In genomic region chr19:41309225-41310030, GRCh38 we compare ENCODE assay signal across 8 cellular contexts. TPM values are rescaled to one million over a fixed set of nuclear protein-coding genes. Genes with fewer than 3 reads are reported as not detected.
DNase-seq lines count a peak whose midpoint lies in the region; ATAC-seq, FAIRE-seq and TF ChIP-seq lines count a peak whose summit lies in the region.

No MANE protein-coding gene starts in this region.

- no peak overlapping the region for H3K23ac ChIP-seq in H1 (ENCODE audit: insufficient read length)

- H2BK12ac ChIP-seq in H1 (ENCODE audit: low read depth, low read length), result no peak overlapping the region

- H2AK5ac ChIP-seq in H1 (ENCODE audit: low read depth, low read length), result no peak overlapping the region

- TF ChIP-seq CTCF in GM12875 (IDR thresholded peaks at IDR 0.05; ENCODE audit: borderline replicate concordance, insufficient read depth, low read depth, low read length), result no peak
- no peak for TF ChIP-seq CTCF in RWPE1 (conservative IDR thresholded peaks at IDR 0.05; ENCODE audit: low read depth)
- TF ChIP-seq CTCF in H1 (IDR thresholded peaks at IDR 0.05; ENCODE audit: control extremely low read depth in 1 of 3, insufficient read depth in 1 of 3, low read depth in 1 of 3, low read length in 3 of 3), result no peak

- FAIRE-seq in H1 (lab: Jason Lieb, UNC), result no peak

- no peak overlapping the region for H2BK120ac ChIP-seq in H1 (replicated peaks; ENCODE audit: low read depth, low read length)

- H3K79me2 ChIP-seq in H1 (ENCODE audit: control insufficient read depth in 1 of 2, insufficient read depth in 2 of 2, low read length in 2 of 2), result peaks cover 0 to 8% of the 10 kb centered on the region in 2 experiments; a peak in 2 of 4 replicates

- H3K9ac ChIP-seq in H1 (replicated peaks in 1 of 4; ENCODE audit: extremely low read depth in 1 of 4, low read depth in 3 of 4, low read length in 3 of 4), result peak overlapping the region in 3 of 4 experiments; percentile 79 to 94 (median 93); a peak in 6 of 7 replicates

- H2BK5ac ChIP-seq in H1 (ENCODE audit: low read depth, low read length), result peak overlapping the region; percentile 71

- H3K4me1 Mint-ChIP-seq in naive B cell, result peaks cover 55 to 82% (median 72%) of the 10 kb centered on the region in 3 donors

- DNase-seq in RWPE1 (ENCODE audit: low spot score) (no peak), H1 (ENCODE audit: low read depth in 1 of 2, low spot score in 2 of 2) (peak in 1 of 2 experiments; percentile 48), naive B cell (no peak), NCI-H345 (lab: John Stamatoyannopoulos, UW) (no peak), NCI-H187 treated with DMSO at 0.1 percent for 48 hours (lab: John Stamatoyannopoulos, UW) (no peak), glomerular visceral epithelial cell (ENCODE audit: extremely low spot score) (no peak)

- H4K5ac ChIP-seq in H1 (ENCODE audit: insufficient read length, low read depth, low read length), result peak overlapping the region; percentile 45

- H2BK20ac ChIP-seq in H1 (ENCODE audit: low read length), result no peak overlapping the region

- H2AFZ ChIP-seq in H1 (ENCODE audit: low read length), result no peak overlapping the region

- CTCF ChIA-PET in RWPE1 (lab: Yijun Ruan, JAX), result interaction anchor here (0.5 to 2.6 kb wide), 13 partner anchors 8 to 1126 kb away, joined by 3 to 10 read pairs (median 4); partner anchors contain the start of gene B9D2
- CTCF ChIA-PET in H1 (lab: Charles Lee; ENCODE audit: partially characterized antibody), result interaction anchor here (0.7 to 7.3 kb wide), 17 partner anchors 10 to 264 kb away, joined by 3 to 63 read pairs (median 4); no protein-coding TSS in a partner anchor

- H4K8ac ChIP-seq in H1 (ENCODE audit: extremely low read depth, insufficient read depth, low read length), result no peak overlapping the region

- peak overlapping the region; percentile 64 for H3K4me3 ChIP-seq in GM12875 (ENCODE audit: low read depth, low read length)
- H3K4me3 ChIP-seq in H1 (ENCODE audit: extremely low read depth in 1 of 4, insufficient read depth in 2 of 4, low read depth in 3 of 4, low read length in 4 of 4), result peak overlapping the region; percentile 62 to 91 (median 77)

- TF ChIP-seq EP300 in H1 (IDR thresholded peaks at IDR 0.05; ENCODE audit: borderline replicate concordance in 1 of 2, low read depth in 2 of 2, low read length in 2 of 2), result no peak

- H3K27me3 Mint-ChIP-seq in naive B cell, result no peaks in the 10 kb centered on the region

- H3K36me3 Mint-ChIP-seq in naive B cell, result peaks cover under 1 to 26% of the 10 kb centered on the region in 2 donors

- peak overlapping the region; percentile 91 to 100 (median 98) for H3K4me3 Mint-ChIP-seq in naive B cell

- H2BK15ac ChIP-seq in H1 (ENCODE audit: low read length), result no peak overlapping the region

- peak overlapping the region; percentile 80 to 83 for H3K4me2 ChIP-seq in H1 (ENCODE audit: insufficient read depth in 1 of 2, low read depth in 2 of 2, low read length in 2 of 2)

- H3K23me2 ChIP-seq in H1 (ENCODE audit: low read depth, low read length), result peaks cover 7% of the 10 kb centered on the region

- H3K14ac ChIP-seq in H1 (ENCODE audit: insufficient read length), result no peak overlapping the region

- peaks cover 0 to 8% of the 10 kb centered on the region in 2 experiments for H4K20me1 ChIP-seq in H1 (replicated peaks in 1 of 2; ENCODE audit: control insufficient read depth in 1 of 2, insufficient read depth in 2 of 2, low read length in 2 of 2)

- peak overlapping the region; percentile 80 for H3K56ac ChIP-seq in H1 (replicated peaks; ENCODE audit: insufficient read length, low read depth, low read length)

- peaks cover 0 to 10% (median under 1%) of the 10 kb centered on the region in 4 experiments; a peak in 3 of 7 replicates for H3K4me1 ChIP-seq in H1 (replicated peaks in 1 of 4; ENCODE audit: control insufficient read depth in 3 of 4, insufficient read depth in 4 of 4, low read length in 3 of 4)

- H3K79me1 ChIP-seq in H1 (ENCODE audit: low read depth, low read length), result peaks cover 7% of the 10 kb centered on the region; the same call in 1 of the 2 replicates

- no peak overlapping the region for H3K4ac ChIP-seq in H1 (replicated peaks; ENCODE audit: insufficient read length, low read depth, low read length)

- H3K27me3 ChIP-seq in H1 (replicated peaks in 1 of 4; ENCODE audit: control insufficient read depth in 3 of 4, extremely low read depth in 1 of 4, insufficient read depth in 3 of 4, low read length in 3 of 4), result no peaks in the 10 kb centered on the region

- peak overlapping the region; percentile 97 for H3K27ac ChIP-seq in RWPE1
- H3K27ac ChIP-seq in H1 (ENCODE audit: low read depth, low read length), result 0 out of 2 replicates have a peak overlapping the region, but pooled peaks have one; percentile 92

- ATAC-seq in naive B cell (ENCODE audit: low read depth in 2 of 2) (no peak), HG03108 (IDR thresholded peaks at IDR 0.05; ENCODE audit: unreplicated experiment) (no peak)

- H3K9me3 ChIP-seq in H1 (ENCODE audit: insufficient read depth in 2 of 2, low read depth in 1 of 2, low read length in 1 of 2), result no peaks in the 10 kb centered on the region

- no peak; a peak in 1 of 3 replicates for TF ChIP-seq POLR2A in H1 (IDR thresholded peaks at IDR 0.05; ENCODE audit: control extremely low read depth in 1 of 2, low read depth in 2 of 2, low read length in 2 of 2)

- POLR2A ChIA-PET in RWPE1 (lab: Yijun Ruan, JAX; ENCODE audit: low non-redundant PET) (no interaction called here), H1 (lab: Charles Lee; ENCODE audit: partially characterized antibody) (interaction anchor here (0.6 to 22.6 kb wide), 23 partner anchors 13 to 1055 kb away, joined by 3 to 579 read pairs (median 4); partner anchors contain the start of genes ACTMAP, HNRNPUL1 and TGFB1)

- TF ChIP-seq RAD21 in H1 (IDR thresholded peaks at IDR 0.05 in 1 of 2, conservative IDR thresholded peaks at IDR 0.05 in 1 of 2; ENCODE audit: low read depth in 2 of 2, low read length in 2 of 2), result no peak

- no peaks in the 10 kb centered on the region for H3K9me3 Mint-ChIP-seq in naive B cell

- H3K18ac ChIP-seq in H1 (ENCODE audit: extremely low read depth, low read length), result peak overlapping the region; percentile 60; the same call in 1 of the 2 replicates

- peaks cover 21 to 32% (median 25%) of the 10 kb centered on the region in 4 experiments; a peak in 7 of 8 replicates for H3K36me3 ChIP-seq in H1 (ENCODE audit: control insufficient read depth in 2 of 4, insufficient read depth in 4 of 4, low read length in 3 of 4)

- H3K27ac Mint-ChIP-seq in naive B cell, result peak overlapping the region; percentile 99 to 100 (median 99)

- no peak overlapping the region for H4K91ac ChIP-seq in H1 (replicated peaks; ENCODE audit: insufficient read length, low read length)

- WGBS in H1 (ENCODE audit: extremely low coverage in 1 of 2, insufficient coverage in 1 of 2, insufficient read length in 1 of 2, insufficient replicate concordance in 2 of 2, low coverage in 1 of 2, low lambda C conversion rate in 2 of 2, missing lambda C conversion rate in 1 of 2), 2 experiments, result 43% methylated on average over 22 of the region's 23 CpGs; no CpG with 5 or more reads in 1 of the 2 experiments

RNA-seq across cellular contexts. Expression of gene CCDC97, which starts 0.5 kb away (rescaled TPM):
- total RNA-seq in H1 (2021; fragmentation: NEBNext Ultra II Directional; extraction: Animal tissue kit (Norgen Biotek cat#: 25700)), result 21.1 and 27.1 TPM in 2 replicates
- polyA plus RNA-seq in H1 (2011; rRNA removed) (19.8 and 32.6 TPM in 2 replicates), naive B cell (ENCODE audit: low read depth in 6 of 6) (10 to 100 TPM; 19.8 to 37.2 (median 31.7) TPM)
- polyA plus RNA-seq in H1 (2011; cell fraction: cytosol; rRNA removed), result 16.9 TPM
- 18.7 TPM for polyA plus RNA-seq in H1 (2011; cell fraction: nucleus; rRNA removed)
- polyA plus RNA-seq in H1 (2012, experiment 1 of 2), result 19.2 to 29.9 TPM (median 24.7 TPM) in 4 replicates
- polyA plus RNA-seq in H1 (2012, experiment 2 of 2), result 20.4 TPM
- polyA plus RNA-seq in H1 (2013, experiment 1 of 2), result 15.6 TPM
- polyA plus RNA-seq in H1 (2013, experiment 2 of 2), result 15.6 TPM
- polyA minus RNA-seq in H1 (2011; rRNA and poly(A)+ RNA removed), result 9.2 and 13.4 TPM in 2 replicates
- polyA minus RNA-seq in H1 (2011; cell fraction: cytosol; rRNA and poly(A)+ RNA removed), result 11.4 TPM
- polyA minus RNA-seq in H1 (2011; cell fraction: nucleus; rRNA and poly(A)+ RNA removed), result 13.0 TPM

RNA-seq across cellular contexts. Expression of gene TGFB1, which starts 44.3 kb away (rescaled TPM):
- total RNA-seq in H1 (2021; fragmentation: NEBNext Ultra II Directional; extraction: Animal tissue kit (Norgen Biotek cat#: 25700)), result 10.6 and 12.2 TPM in 2 replicates
- polyA plus RNA-seq in H1 (2011; rRNA removed) (1.7 and 6.5 TPM in 2 replicates), naive B cell (ENCODE audit: low read depth in 6 of 6) (10 to 100 TPM; 20.1 to 61.9 (median 35.4) TPM)
- polyA plus RNA-seq in H1 (2011; cell fraction: cytosol; rRNA removed), result 2.0 TPM
- 3.0 TPM for polyA plus RNA-seq in H1 (2011; cell fraction: nucleus; rRNA removed)
- 7.1 to 8.5 TPM (median 7.4 TPM) in 4 replicates for polyA plus RNA-seq in H1 (2012, experiment 1 of 2)
- polyA plus RNA-seq in H1 (2012, experiment 2 of 2), result 7.1 TPM
- 12.1 TPM for polyA plus RNA-seq in H1 (2013, experiment 1 of 2)
- 12.7 TPM for polyA plus RNA-seq in H1 (2013, experiment 2 of 2)
- polyA minus RNA-seq in H1 (2011; rRNA and poly(A)+ RNA removed), result 0.88 and 5.4 TPM in 2 replicates
- polyA minus RNA-seq in H1 (2011; cell fraction: cytosol; rRNA and poly(A)+ RNA removed), result 8.4 TPM
- 2.1 TPM for polyA minus RNA-seq in H1 (2011; cell fraction: nucleus; rRNA and poly(A)+ RNA removed)

RNA-seq across cellular contexts. Expression of gene HNRNPUL1, which starts 45.3 kb away (rescaled TPM):
- total RNA-seq in H1 (2021; fragmentation: NEBNext Ultra II Directional; extraction: Animal tissue kit (Norgen Biotek cat#: 25700)), result 264 and 268 TPM in 2 replicates
- 99.5 and 157 TPM in 2 replicates for polyA plus RNA-seq in H1 (2011; rRNA removed)
- 56.3 TPM for polyA plus RNA-seq in H1 (2011; cell fraction: cytosol; rRNA removed)
- polyA plus RNA-seq in H1 (2011; cell fraction: nucleus; rRNA removed), result 88.3 TPM
- polyA plus RNA-seq in H1 (2012, experiment 1 of 2), result 160 to 208 TPM (median 194 TPM) in 4 replicates
- polyA plus RNA-seq in H1 (2012, experiment 2 of 2), result 135 TPM
- polyA plus RNA-seq in H1 (2013, experiment 1 of 2), result 206 TPM
- polyA plus RNA-seq in H1 (2013, experiment 2 of 2), result 213 TPM
- 91.8 and 93.7 TPM in 2 replicates for polyA minus RNA-seq in H1 (2011; rRNA and poly(A)+ RNA removed)
- 73.7 TPM for polyA minus RNA-seq in H1 (2011; cell fraction: cytosol; rRNA and poly(A)+ RNA removed)
- 84.1 TPM for polyA minus RNA-seq in H1 (2011; cell fraction: nucleus; rRNA and poly(A)+ RNA removed)
- polyA plus RNA-seq in naive B cell (ENCODE audit: low read depth in 6 of 6), result 10 to 100 TPM; 26.2 to 85.3 (median 54.4) TPM

RNA-seq across cellular contexts. Expression of gene B9D2, which starts 54.5 kb away (rescaled TPM):
- total RNA-seq in H1 (2021; fragmentation: NEBNext Ultra II Directional; extraction: Animal tissue kit (Norgen Biotek cat#: 25700)), result 4.9 and 5.0 TPM in 2 replicates
- 6.3 and 9.0 TPM in 2 replicates for polyA plus RNA-seq in H1 (2011; rRNA removed)
- polyA plus RNA-seq in H1 (2011; cell fraction: cytosol; rRNA removed), result 4.7 TPM
- 5.1 TPM for polyA plus RNA-seq in H1 (2011; cell fraction: nucleus; rRNA removed)
- polyA plus RNA-seq in H1 (2012, experiment 1 of 2), result 4.9 to 6.4 TPM (median 5.6 TPM) in 4 replicates
- polyA plus RNA-seq in H1 (2012, experiment 2 of 2), result 4.2 TPM
- polyA plus RNA-seq in H1 (2013, experiment 1 of 2), result 2.8 TPM
- polyA plus RNA-seq in H1 (2013, experiment 2 of 2), result 3.0 TPM
- 0.80 and 1.3 TPM in 2 replicates for polyA minus RNA-seq in H1 (2011; rRNA and poly(A)+ RNA removed)
- 3.4 TPM for polyA minus RNA-seq in H1 (2011; cell fraction: cytosol; rRNA and poly(A)+ RNA removed)
- 2.2 TPM for polyA minus RNA-seq in H1 (2011; cell fraction: nucleus; rRNA and poly(A)+ RNA removed)
- 10 to 100 TPM in 5 of 6 donors, 1 to 10 TPM in 1; 3.2 to 17.3 (median 14.3) TPM for polyA plus RNA-seq in naive B cell (ENCODE audit: low read depth in 6 of 6)
